ENCODE assay signal across 35 cellular contexts in genomic region chr14:35349966-35350365, GRCh38. TPM values are rescaled to one million over a fixed set of nuclear protein-coding genes. Genes with fewer than 3 reads are reported as not detected.
A peak's percentile ranks its signal among the peaks of the same experiment; 100 is the strongest.
DNase-seq lines count a peak whose midpoint lies in the region; FAIRE-seq and TF ChIP-seq lines count a peak whose summit lies in the region.
"Had no signal": no experiment of that assay in that cellular context is flagged by ENCODE, and none has a peak within 500 bp of the region (broad histone marks: within the 10 kb centered on the region; RNA-seq: fewer than 3 reads in every experiment).

No MANE protein-coding gene starts in this region.

- H3K4me2 ChIP-seq in BLaER1 = peak overlapping the region; percentile 59
- H3K4me2 ChIP-seq: KMS-11, PC-9 had no signal

- H3K27me3 ChIP-seq in BLaER1 (no peaks in the 10 kb centered on the region), H7 (ENCODE audit: control insufficient read depth, insufficient read depth, low read length) (no peaks in the 10 kb centered on the region)
- H3K27me3 ChIP-seq: breast epithelium, heart left ventricle, right lobe of liver, testis had no signal

- no peaks in the 10 kb centered on the region for H4K20me1 ChIP-seq in BLaER1

- H3K4me3 ChIP-seq in BLaER1 (no peak overlapping the region), H7 (ENCODE audit: insufficient read depth, low read depth, low read length) (no peak overlapping the region)
- H3K4me3 ChIP-seq: breast epithelium, heart left ventricle, PC-9, right lobe of liver, testis had no signal

- no peak overlapping the region for H3K4me3 Mint-ChIP-seq in dendritic cell treated with granulocyte-macrophage colony-stimulating factor and Interleukin-4, amounts not matched to agents 40 ng/mL and 50 ng/mL, for 4 days
- H3K4me3 Mint-ChIP-seq in neural crest cell = no peak overlapping the region
- H3K4me3 Mint-ChIP-seq in progenitor cell of endocrine pancreas (ENCODE audit: low read depth) = no peak overlapping the region
- H3K4me3 Mint-ChIP-seq: activated T-cell treated with anti-CD3 and anti-CD28 coated beads, Interleukin-2, amount 50 U/mL, for 72 hours; stimulated activated memory B cell treated with anti-CD40 and anti-IgM and Interleukin-4, amounts not matched to agents 10 μg/mL and 1 μg/mL and 100 μg/mL, for 72 hours had no signal

- H3K36me3 ChIP-seq in BLaER1 (no peaks in the 10 kb centered on the region), H7 (replicated peaks; ENCODE audit: control insufficient read depth, insufficient read depth, low read length) (no peaks in the 10 kb centered on the region)
- H3K36me3 ChIP-seq: breast epithelium, heart left ventricle, right lobe of liver, WERI-Rb-1 had no signal

- intact Hi-C loops in dendritic cell treated with granulocyte-macrophage colony-stimulating factor and Interleukin-4, amounts not matched to agents 40 ng/mL and 50 ng/mL, for 4 days (cut with micrococcal nuclease) = loop anchor here (10.0 kb wide), 1 partner anchor 55 kb away; the partner anchor contains the start of gene PSMA6

- H3K9ac ChIP-seq in BLaER1 = no peak overlapping the region
- H3K9ac ChIP-seq: KMS-11 had no signal

- peaks cover 85% of the 10 kb centered on the region for H3K4me1 ChIP-seq in BLaER1
- H3K4me1 ChIP-seq: breast epithelium had no signal

- TF ChIP-seq CTCF in neural crest cell (conservative IDR thresholded peaks at IDR 0.05) = no peak
- no peak for TF ChIP-seq CTCF in progenitor cell of endocrine pancreas (IDR thresholded peaks at IDR 0.05; ENCODE audit: unreplicated experiment)

- peaks cover 50% of the 10 kb centered on the region for H3K4me1 Mint-ChIP-seq in dendritic cell treated with granulocyte-macrophage colony-stimulating factor and Interleukin-4, amounts not matched to agents 40 ng/mL and 50 ng/mL, for 4 days (ENCODE audit: low read depth)
- H3K4me1 Mint-ChIP-seq in neural crest cell (peaks cover 38% of the 10 kb centered on the region), progenitor cell of endocrine pancreas (ENCODE audit: low read depth) (peaks cover 23% of the 10 kb centered on the region)
- H3K4me1 Mint-ChIP-seq: stimulated activated memory B cell treated with anti-CD40 and anti-IgM and Interleukin-4, amounts not matched to agents 10 μg/mL and 1 μg/mL and 100 μg/mL, for 72 hours had no signal

- no peak for FAIRE-seq in urothelium cell line (lab: Jason Lieb, UNC)
- FAIRE-seq: colon, GM18507 had no signal

- H3K9me3 ChIP-seq in BLaER1 = no peaks in the 10 kb centered on the region
- H3K9me3 ChIP-seq: breast epithelium, heart left ventricle, right lobe of liver, testis had no signal

- H3K9me3 Mint-ChIP-seq in dendritic cell treated with granulocyte-macrophage colony-stimulating factor and Interleukin-4, amounts not matched to agents 40 ng/mL and 50 ng/mL, for 4 days = no peaks in the 10 kb centered on the region
- H3K9me3 Mint-ChIP-seq in neural crest cell (no peaks in the 10 kb centered on the region), progenitor cell of endocrine pancreas (ENCODE audit: low read depth) (no peaks in the 10 kb centered on the region)
- H3K9me3 Mint-ChIP-seq: activated T-cell treated with anti-CD3 and anti-CD28 coated beads, Interleukin-2, amount 50 U/mL, for 72 hours; stimulated activated memory B cell treated with anti-CD40 and anti-IgM and Interleukin-4, amounts not matched to agents 10 μg/mL and 1 μg/mL and 100 μg/mL, for 72 hours had no signal

- H3K27ac ChIP-seq in BLaER1 = peak overlapping the region; percentile 41
- H3K27ac ChIP-seq: breast epithelium, heart left ventricle, KMS-11, PC-9, testis, WERI-Rb-1 had no signal

- no peaks in the 10 kb centered on the region for H3K36me3 Mint-ChIP-seq in dendritic cell treated with granulocyte-macrophage colony-stimulating factor and Interleukin-4, amounts not matched to agents 40 ng/mL and 50 ng/mL, for 4 days (ENCODE audit: low read depth)
- H3K36me3 Mint-ChIP-seq in neural crest cell (ENCODE audit: low read depth) (no peaks in the 10 kb centered on the region), progenitor cell of endocrine pancreas (ENCODE audit: insufficient read depth) (no peaks in the 10 kb centered on the region)
- H3K36me3 Mint-ChIP-seq: stimulated activated memory B cell treated with anti-CD40 and anti-IgM and Interleukin-4, amounts not matched to agents 10 μg/mL and 1 μg/mL and 100 μg/mL, for 72 hours had no signal

- H3K27ac Mint-ChIP-seq in dendritic cell treated with granulocyte-macrophage colony-stimulating factor and Interleukin-4, amounts not matched to agents 40 ng/mL and 50 ng/mL, for 4 days = peak overlapping the region; percentile 47
- H3K27ac Mint-ChIP-seq in neural crest cell (ENCODE audit: unreplicated experiment) (peak overlapping the region; percentile 70), progenitor cell of endocrine pancreas (no peak overlapping the region)
- H3K27ac Mint-ChIP-seq: activated T-cell treated with anti-CD3 and anti-CD28 coated beads, Interleukin-2, amount 50 U/mL, for 72 hours; stimulated activated memory B cell treated with anti-CD40 and anti-IgM and Interleukin-4, amounts not matched to agents 10 μg/mL and 1 μg/mL and 100 μg/mL, for 72 hours had no signal

- peak; percentile 37 for DNase-seq in H7
- no peak for DNase-seq in neural crest cell (ENCODE audit: low read depth, low spot score)
- no peak for DNase-seq in Ammon's horn (ENCODE audit: low spot score)
- no peak for DNase-seq in progenitor cell of endocrine pancreas (ENCODE audit: low spot score, unreplicated experiment)
- no peak for DNase-seq in urothelium cell line (ENCODE audit: low spot score)
- DNase-seq: ACHN; activated CD4-positive, alpha-beta T cell treated with anti-CD3 and anti-CD28 coated beads, Interleukin-2, amount 50 U/mL, for 1 hour; activated naive CD4-positive, alpha-beta T cell; activated T-cell treated with anti-CD3 and anti-CD28 coated beads, Interleukin-2, amount 50 U/mL, for 72 hours; C1 segment of cervical spinal cord; COR-L47; DMS79; effector memory CD4-positive, alpha-beta T cell; GF-D8; heart left ventricle; mammary epithelial cell; MV-4-11; NCI-H1694; NCI-H2171 treated with DMSO at 0.1 percent for 48 hours; NCI-H524; PC-9; SHP77 treated with DMSO at 0.1 percent for 48 hours; stimulated activated CD4-positive, alpha-beta T cell treated with anti-CD3 and anti-CD28 coated beads, Interleukin-12 subunit alpha, Interleukin-12 subunit beta, amount 100 ng/mL, for 4 hours; stimulated activated CD4-positive, alpha-beta T cell treated with anti-CD3 and anti-CD28 coated beads, Interleukin-4, amount 100 ng/mL, for 24 hours; T1000; testis; WERI-Rb-1 had no signal

- H3K27me3 Mint-ChIP-seq in dendritic cell treated with granulocyte-macrophage colony-stimulating factor and Interleukin-4, amounts not matched to agents 40 ng/mL and 50 ng/mL, for 4 days = no peaks in the 10 kb centered on the region
- H3K27me3 Mint-ChIP-seq in neural crest cell (ENCODE audit: low read depth) (no peaks in the 10 kb centered on the region), progenitor cell of endocrine pancreas (no peaks in the 10 kb centered on the region)

RNA-seq across cellular contexts. Expression of gene NFKBIA, which starts 54.6 kb away (rescaled TPM):
- 49.2 and 64.3 TPM in 2 replicates for total RNA-seq in H7 (2014; rRNA removed; shearing (Covaris generic))
- total RNA-seq in neural crest cell (30.3 and 31.2 TPM in 2 replicates), progenitor cell of endocrine pancreas (31.8 and 35.7 TPM in 2 replicates)

RNA-seq across cellular contexts. Expression of gene PSMA6, which starts 57.8 kb away (rescaled TPM):
- 206 and 232 TPM in 2 replicates for total RNA-seq in H7 (2014; rRNA removed; shearing (Covaris generic))
- total RNA-seq in neural crest cell = 220 and 229 TPM in 2 replicates
- 175 and 177 TPM in 2 replicates for total RNA-seq in progenitor cell of endocrine pancreas
